24 cellular contexts compared by ENCODE assay signal in genomic region chr16:19703218-19703617, GRCh38. TPM values are rescaled to one million over a fixed set of nuclear protein-coding genes. Genes with fewer than 3 reads are reported as not detected.
A peak's percentile ranks its signal among the peaks of the same experiment; 100 is the strongest.
DNase-seq lines count a peak whose midpoint lies in the region; TF ChIP-seq lines count a peak whose summit lies in the region.
"Had no signal": no experiment of that assay in that cellular context is flagged by ENCODE, and none has a peak within 500 bp of the region (broad histone marks: within the 10 kb centered on the region; RNA-seq: fewer than 3 reads in every experiment).

No MANE protein-coding gene starts in this region.

- peak overlapping the region; percentile 76 for H3K27ac Mint-ChIP-seq in endothelial cell (ENCODE audit: unreplicated experiment)
- H3K27ac Mint-ChIP-seq: activated CD4-positive, alpha-beta memory T cell treated with anti-CD3 and anti-CD28 coated beads, Interleukin-2, amount 10 ng/mL, durations not matched to agents 7 days and 5 days; GM23338; T-helper 17 cell had no signal

- TF ChIP-seq CTCF in A673 (conservative IDR thresholded peaks at IDR 0.05; ENCODE audit: low read depth, low read length), result no peak
- no peak for TF ChIP-seq CTCF in endothelial cell (IDR thresholded peaks at IDR 0.05; ENCODE audit: unreplicated experiment)
- no peak for TF ChIP-seq CTCF in parathyroid adenoma (IDR thresholded peaks at IDR 0.05)
- no peak for TF ChIP-seq CTCF in GM13977 (IDR thresholded peaks at IDR 0.05; ENCODE audit: extremely low read depth, insufficient read depth, missing control alignments)

- POLR2A ChIA-PET in A673 (lab: Charles Lee; ENCODE audit: low non-redundant PET), result no interaction called here

- H3K27ac ChIP-seq in A673 (ENCODE audit: low read depth, low read length, poor library complexity, severe bottlenecking) (no peak overlapping the region), parathyroid adenoma (peak overlapping the region; percentile 12)
- H3K27ac ChIP-seq: neutrophil, WERI-Rb-1 had no signal

- H3K36me3 Mint-ChIP-seq in endothelial cell (ENCODE audit: low read depth, unreplicated experiment), result peaks cover 59% of the 10 kb centered on the region

- no peak overlapping the region for H2AFZ ChIP-seq in parathyroid adenoma
- H2AFZ ChIP-seq: GM23338 had no signal

- H3K27me3 ChIP-seq in A673 (replicated peaks; ENCODE audit: insufficient read depth, low read depth, low read length, poor library complexity) (no peaks in the 10 kb centered on the region), parathyroid adenoma (ENCODE audit: control insufficient read depth, insufficient read depth, low read length) (no peaks in the 10 kb centered on the region)
- H3K27me3 ChIP-seq: MG63, neutrophil had no signal

- peaks cover 12% of the 10 kb centered on the region for H3K4me1 Mint-ChIP-seq in endothelial cell (ENCODE audit: unreplicated experiment)

- no peak overlapping the region for H3K4me2 ChIP-seq in parathyroid adenoma (ENCODE audit: low read length)
- H3K4me2 ChIP-seq: GM23338 had no signal

- H3K79me2 ChIP-seq in parathyroid adenoma, result peaks cover 3% of the 10 kb centered on the region

- DNase-seq in A673 (ENCODE audit: low spot score) (no peak), MV-4-11 (lab: John Stamatoyannopoulos, UW) (peak; percentile 37), endothelial cell (ENCODE audit: low spot score) (no peak), HCEC 1CT (no peak), ACHN (no peak), GM13977 (ENCODE audit: low spot score) (no peak), NCI-H526 treated with DMSO at 0.1 percent for 48 hours (lab: John Stamatoyannopoulos, UW) (no peak)
- DNase-seq: activated CD4-positive, alpha-beta memory T cell treated with anti-CD3 and anti-CD28 coated beads, Interleukin-2, amount 10 ng/mL, durations not matched to agents 7 days and 5 days; activated T-cell treated with anti-CD3 and anti-CD28 coated beads, Interleukin-2, amount 50 U/mL, for 4 hours; CD4-positive, alpha-beta T cell; cerebellar nuclear complex; effector memory CD4-positive, alpha-beta T cell; GDM1; head of caudate nucleus; MG63; NCI-H2227 treated with DMSO at 0.1 percent for 48 hours; NCI-H82; substantia nigra; T-helper 17 cell; WERI-Rb-1 had no signal

- intact Hi-C loops in A673 (cut with micrococcal nuclease; ENCODE audit: unreplicated experiment), result no loop called here

- H3K4me1 ChIP-seq in A673 (ENCODE audit: insufficient read depth, low read length, poor library complexity, severe bottlenecking), result no peaks in the 10 kb centered on the region
- H3K4me1 ChIP-seq in parathyroid adenoma, result peaks cover 43% of the 10 kb centered on the region

- peak overlapping the region; percentile 54 for H3K4me3 Mint-ChIP-seq in endothelial cell (ENCODE audit: unreplicated experiment)
- H3K4me3 Mint-ChIP-seq: activated CD4-positive, alpha-beta memory T cell treated with anti-CD3 and anti-CD28 coated beads, Interleukin-2, amount 10 ng/mL, durations not matched to agents 7 days and 5 days; activated T-cell treated with anti-CD3 and anti-CD28 coated beads, Interleukin-2, amount 50 U/mL, for 4 hours; CD4-positive, alpha-beta T cell; GM23338; T-helper 17 cell had no signal

- no peaks in the 10 kb centered on the region for H3K9me3 Mint-ChIP-seq in endothelial cell (ENCODE audit: unreplicated experiment)
- H3K9me3 Mint-ChIP-seq: activated CD4-positive, alpha-beta memory T cell treated with anti-CD3 and anti-CD28 coated beads, Interleukin-2, amount 10 ng/mL, durations not matched to agents 7 days and 5 days; activated naive CD4-positive, alpha-beta T cell treated with anti-CD3 and anti-CD28 coated beads, Interleukin-2, amount 50 U/mL, for 72 hours; activated T-cell treated with anti-CD3 and anti-CD28 coated beads, Interleukin-2, amount 50 U/mL, for 4 hours; CD4-positive, alpha-beta T cell had no signal

- peaks cover 1% of the 10 kb centered on the region for H3K27me3 Mint-ChIP-seq in endothelial cell (ENCODE audit: unreplicated experiment)
- H3K27me3 Mint-ChIP-seq: activated CD4-positive, alpha-beta memory T cell treated with anti-CD3 and anti-CD28 coated beads, Interleukin-2, amount 10 ng/mL, durations not matched to agents 7 days and 5 days; CD4-positive, alpha-beta T cell; T-helper 17 cell had no signal

- H3K4me3 ChIP-seq in A673 (ENCODE audit: low read depth, low read length, poor library complexity, severe bottlenecking), result no peak overlapping the region
- H3K4me3 ChIP-seq in parathyroid adenoma (ENCODE audit: low read depth, low read length), result no peak overlapping the region
- H3K4me3 ChIP-seq: GM23338, MG63 had no signal

- CTCF ChIA-PET in A673 (lab: Charles Lee), result no interaction called here

- H3K9me3 ChIP-seq in A673 (ENCODE audit: low read depth, low read length, poor library complexity, severe bottlenecking) (no peaks in the 10 kb centered on the region), parathyroid adenoma (ENCODE audit: control insufficient read depth, low read length) (no peaks in the 10 kb centered on the region)
- H3K9me3 ChIP-seq: MG63, neutrophil had no signal

- no peak overlapping the region for H3K9ac ChIP-seq in parathyroid adenoma

- H3K36me3 ChIP-seq in A673 (ENCODE audit: insufficient read depth, low read length, poor library complexity, severe bottlenecking) (peaks cover 69% of the 10 kb centered on the region), parathyroid adenoma (ENCODE audit: control insufficient read depth, insufficient read depth, low read length) (no peaks in the 10 kb centered on the region)

- TSS peak; percentile 7 for BruUV-seq in A673 (replicated peaks; lab: Mats Ljungman, UMichigan)

- in situ Hi-C loops in ACHN (cut with HindIII; ENCODE audit: low pct_ligation_motif_present, low pct_unique_long_range_greater_than_20kb, low sequenced_read_pairs) (no loop called here), GM13977 (cut with MboI; ENCODE audit: low pct_unique_long_range_greater_than_20kb, low sequenced_read_pairs, unreplicated experiment) (no loop called here)

RNA-seq across cellular contexts. Expression of gene KNOP1, which starts 14.8 kb away (rescaled TPM):
- total RNA-seq in A673 (2021) (65.0 and 68.9 TPM in 2 replicates), endothelial cell (ENCODE audit: unreplicated experiment) (36.6 TPM)

RNA-seq across cellular contexts. Expression of gene IQCK, which starts 14.9 kb away (rescaled TPM):
- 11.2 and 14.1 TPM in 2 replicates for total RNA-seq in A673 (2021)
- 18.6 TPM for total RNA-seq in endothelial cell (ENCODE audit: unreplicated experiment)
